26 cellular contexts compared by ENCODE assay signal in the genomic region with DNA sequence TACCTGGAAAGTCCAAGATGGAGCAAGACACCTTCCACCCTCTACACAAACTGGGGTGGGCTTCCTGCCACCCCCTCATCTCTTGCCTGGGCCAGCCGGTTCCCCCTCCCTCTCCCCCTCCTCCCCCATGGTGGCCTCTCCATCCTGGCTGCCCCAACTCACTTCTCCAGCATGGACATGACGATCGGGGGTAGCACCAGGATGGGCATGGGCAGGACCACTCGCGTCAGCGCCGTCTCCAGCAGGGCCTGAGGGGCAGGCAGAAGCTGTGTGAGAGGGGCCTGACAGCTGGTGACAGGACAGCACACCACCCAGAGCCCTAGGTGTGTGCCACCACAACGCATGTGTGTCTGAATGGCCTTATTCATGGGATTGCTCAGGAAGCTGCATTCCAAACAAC. TPM values are rescaled to one million over a fixed set of nuclear protein-coding genes. Genes with fewer than 3 reads are reported as not detected.
"Had no signal": no experiment of that assay in that cellular context is flagged by ENCODE, and none has a peak within 500 bp of the region (broad histone marks: within the 10 kb centered on the region; RNA-seq: fewer than 3 reads in every experiment).

No MANE protein-coding gene starts in this region.

- H3K9ac ChIP-seq: KMS-11, SK-N-SH had no signal

- H3K27ac ChIP-seq: HL-60, KMS-11 had no signal

- H3K4me3 ChIP-seq: K562 had no signal

- H3K9me3 ChIP-seq: SK-N-SH had no signal

- DNase-seq: Kasumi-1, MM.1S, NCI-H1092 treated with DMSO at 0.1 percent for 48 hours, NCI-H1436, NCI-H187, NCI-H2029, NCI-H2081 treated with DMSO at 0.1 percent for 48 hours, NCI-H2171, NCI-H226, NCI-H446, NCI-H510A, NCI-H524 treated with DMSO at 0.1 percent for 48 hours, NCI-H69, NCI-H774, RPMI8226, SHP77, SK-N-SH, SW 1271 had no signal

- H3K4me2 ChIP-seq: KMS-11, SK-N-SH had no signal

- FAIRE-seq: HTR-8/SVneo, K562, RCC 7860 had no signal

- ATAC-seq: K562 had no signal

RNA-seq across cellular contexts. Expression of a gene that starts 51.0 kb away (rescaled TPM):
- total RNA-seq: M059J, SK-MEL-5 had no signal
- polyA plus RNA-seq: IgD-negative memory B cell, SK-N-SH had no signal
